In the genomic region with DNA sequence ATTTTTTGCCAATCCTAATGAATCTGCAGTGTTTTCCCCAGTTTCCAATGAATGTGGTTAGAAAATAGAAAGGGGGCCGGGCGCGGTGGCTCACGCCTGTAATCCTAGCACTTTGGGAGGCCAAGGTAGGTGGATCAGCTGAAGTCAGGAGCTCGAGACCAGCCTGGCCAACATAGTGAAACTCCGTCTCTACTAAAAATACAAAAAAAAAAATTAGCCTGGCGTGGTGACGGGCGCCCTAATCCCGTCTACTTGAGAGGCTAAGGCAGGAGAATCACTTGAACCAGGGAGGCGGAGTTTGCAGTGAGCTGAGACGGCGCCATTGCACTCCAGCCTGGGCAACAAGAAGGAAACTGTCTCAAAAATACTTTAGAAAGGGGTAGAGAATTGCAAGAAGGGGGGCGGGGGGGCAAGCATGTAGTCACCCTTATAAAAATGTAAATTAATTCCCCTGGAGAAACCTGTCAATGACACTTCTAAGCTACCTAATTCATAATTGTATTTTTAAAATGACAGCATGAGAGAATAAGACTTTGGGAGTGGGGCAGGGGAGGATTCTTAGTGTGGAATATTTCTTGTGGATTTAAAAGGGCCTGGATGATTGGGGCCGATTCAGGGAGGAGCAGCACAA, we compare ENCODE assay signal across 1 cellular context.
TF ChIP-seq lines count a peak whose summit lies in the region.

No MANE protein-coding gene starts in this region.

TF ChIP-seq in K562, 482 proteins besides CTCF, POLR2A, EP300 and RAD21 (continued from another document):
- TF ChIP-seq CTCFL (IDR thresholded peaks at IDR 0.05; ENCODE audit: borderline replicate concordance, insufficient read depth, low read depth, low read length, poor library complexity, severe bottlenecking) (no peak), ZBTB11 (CRISPR knock-in tag; IDR thresholded peaks at IDR 0.05) (no peak), SAFB2 (IDR thresholded peaks at IDR 0.05; ENCODE audit: borderline replicate concordance, low read depth, low read length, severe bottlenecking) (no peak), YY1 (IDR thresholded peaks at IDR 0.05; ENCODE audit: borderline replicate concordance in 1 of 3, control insufficient read depth in 1 of 3, extremely low read depth in 1 of 3, insufficient read depth in 3 of 3, insufficient read length in 1 of 3, insufficient replicate concordance in 2 of 3, low read depth in 1 of 3, low read length in 2 of 3) (peak in 2 of 3 experiments; percentile 10 to 57), PCBP1 (IDR thresholded peaks at IDR 0.05; ENCODE audit: low read depth, low read length, poor library complexity, severe bottlenecking) (no peak), NRF1 (conservative IDR thresholded peaks at IDR 0.05 in 1 of 2, IDR thresholded peaks at IDR 0.05 in 1 of 2) (no peak), GABPA (tag; conservative IDR thresholded peaks at IDR 0.05; ENCODE audit: low read depth) (no peak), POLR2AphosphoS2 (IDR thresholded peaks at IDR 0.05; ENCODE audit: low read length) (no peak), ZNF766 (CRISPR knock-in tag; conservative IDR thresholded peaks at IDR 0.05) (no peak), SLC30A9 (CRISPR knock-in tag; IDR thresholded peaks at IDR 0.05) (no peak), LCOR (CRISPR knock-in tag; IDR thresholded peaks at IDR 0.05) (no peak), ZNF274 (IDR thresholded peaks at IDR 0.05; ENCODE audit: borderline replicate concordance, low read depth, low read length) (no peak)
- TF ChIP-seq, protein P1, sequence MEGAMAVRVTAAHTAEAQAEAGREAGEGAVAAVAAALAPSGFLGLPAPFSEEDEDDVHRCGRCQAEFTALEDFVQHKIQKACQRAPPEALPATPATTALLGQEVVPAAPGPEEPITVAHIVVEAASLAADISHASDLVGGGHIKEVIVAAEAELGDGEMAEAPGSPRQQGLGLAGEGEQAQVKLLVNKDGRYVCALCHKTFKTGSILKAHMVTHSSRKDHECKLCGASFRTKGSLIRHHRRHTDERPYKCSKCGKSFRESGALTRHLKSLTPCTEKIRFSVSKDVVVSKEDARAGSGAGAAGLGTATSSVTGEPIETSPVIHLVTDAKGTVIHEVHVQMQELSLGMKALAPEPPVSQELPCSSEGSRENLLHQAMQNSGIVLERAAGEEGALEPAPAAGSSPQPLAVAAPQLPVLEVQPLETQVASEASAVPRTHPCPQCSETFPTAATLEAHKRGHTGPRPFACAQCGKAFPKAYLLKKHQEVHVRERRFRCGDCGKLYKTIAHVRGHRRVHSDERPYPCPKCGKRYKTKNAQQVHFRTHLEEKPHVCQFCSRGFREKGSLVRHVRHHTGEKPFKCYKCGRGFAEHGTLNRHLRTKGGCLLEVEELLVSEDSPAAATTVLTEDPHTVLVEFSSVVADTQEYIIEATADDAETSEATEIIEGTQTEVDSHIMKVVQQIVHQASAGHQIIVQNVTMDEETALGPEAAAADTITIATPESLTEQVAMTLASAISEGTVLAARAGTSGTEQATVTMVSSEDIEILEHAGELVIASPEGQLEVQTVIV (CRISPR knock-in tag; IDR thresholded peaks at IDR 0.05; ENCODE audit: borderline replicate concordance), result no peak
- TF ChIP-seq, protein P2, sequence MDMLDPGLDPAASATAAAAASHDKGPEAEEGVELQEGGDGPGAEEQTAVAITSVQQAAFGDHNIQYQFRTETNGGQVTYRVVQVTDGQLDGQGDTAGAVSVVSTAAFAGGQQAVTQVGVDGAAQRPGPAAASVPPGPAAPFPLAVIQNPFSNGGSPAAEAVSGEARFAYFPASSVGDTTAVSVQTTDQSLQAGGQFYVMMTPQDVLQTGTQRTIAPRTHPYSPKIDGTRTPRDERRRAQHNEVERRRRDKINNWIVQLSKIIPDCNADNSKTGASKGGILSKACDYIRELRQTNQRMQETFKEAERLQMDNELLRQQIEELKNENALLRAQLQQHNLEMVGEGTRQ (CRISPR knock-in tag; IDR thresholded peaks at IDR 0.05), result no peak
